9 cellular contexts compared by ENCODE assay signal in genomic region chr11:10540546-10540914, GRCh38. TPM values are rescaled to one million over a fixed set of nuclear protein-coding genes. Genes with fewer than 3 reads are reported as not detected.
DNase-seq lines count a peak whose midpoint lies in the region; ATAC-seq and TF ChIP-seq lines count a peak whose summit lies in the region.
"Had no signal": no experiment of that assay in that cellular context is flagged by ENCODE, and none has a peak within 500 bp of the region (broad histone marks: within the 10 kb centered on the region; RNA-seq: fewer than 3 reads in every experiment).

No MANE protein-coding gene starts in this region.

- no peak for TF ChIP-seq CTCF in AG10803 (conservative IDR thresholded peaks at IDR 0.05; ENCODE audit: low read length)

- ATAC-seq in GM18909 (IDR thresholded peaks at IDR 0.05; ENCODE audit: poor library complexity, unreplicated experiment) (peak; percentile 30), HG03103 (IDR thresholded peaks at IDR 0.05; ENCODE audit: low read depth, unreplicated experiment) (peak; percentile 6)

- DNase-seq in AG10803 (ENCODE audit: low read depth) (peak; percentile 17), SJCRH30 (no peak), erythroblast (lab: John Stamatoyannopoulos, UW) (peak; percentile 72 to 80), NK-92 (lab: John Stamatoyannopoulos, UW; ENCODE audit: unreplicated experiment) (no peak), ecto neural progenitor cell (ENCODE audit: low spot score) (no peak)

- H3K27me3 ChIP-seq in SJCRH30 (no peaks in the 10 kb centered on the region), muscle layer of duodenum (ENCODE audit: low read depth, low read length) (no peaks in the 10 kb centered on the region)

- no peaks in the 10 kb centered on the region for H3K9me3 ChIP-seq in SJCRH30 (replicated peaks)
- no peaks in the 10 kb centered on the region for H3K9me3 ChIP-seq in muscle layer of duodenum (ENCODE audit: control insufficient read depth in 1 of 2, low read length in 2 of 2)

- TF ChIP-seq POLR2A in erythroblast (IDR thresholded peaks at IDR 0.05; ENCODE audit: low read length), result no peak

- H3K27ac ChIP-seq in SJCRH30, result peak overlapping the region; percentile 59
- H3K27ac ChIP-seq in muscle layer of duodenum (ENCODE audit: low read length), result peak overlapping the region; percentile 71

- H3K36me3 ChIP-seq in SJCRH30 (no peaks in the 10 kb centered on the region), muscle layer of duodenum (ENCODE audit: control insufficient read depth in 1 of 2, insufficient read depth in 2 of 2, low read length in 2 of 2) (no peaks in the 10 kb centered on the region)

- peaks cover 6% of the 10 kb centered on the region; the same call in 1 of the 2 replicates for H3K4me1 ChIP-seq in SJCRH30
- peaks cover 5 to 8% of the 10 kb centered on the region in 2 donors for H3K4me1 ChIP-seq in muscle layer of duodenum (ENCODE audit: control insufficient read depth in 1 of 2, insufficient read depth in 2 of 2, low read length in 2 of 2)

- H3K4me3 ChIP-seq in AG10803 (ENCODE audit: low read length), result peak overlapping the region; percentile 80
- H3K4me3 ChIP-seq in SJCRH30, result peak overlapping the region; percentile 90
- H3K4me3 ChIP-seq in muscle layer of duodenum (ENCODE audit: low read depth in 1 of 2, low read length in 2 of 2), result peak overlapping the region; percentile 83

RNA-seq across cellular contexts. Expression of gene RNF141, which starts 0.5 kb away (rescaled TPM):
- 12.6 and 13.9 TPM in 2 replicates for total RNA-seq in SJCRH30 (2014; rRNA removed; shearing (Covaris generic))

RNA-seq across cellular contexts. Expression of gene LYVE1, which starts 27.9 kb away (rescaled TPM):
- not detected in 2 replicates for total RNA-seq in SJCRH30 (2014; rRNA removed; shearing (Covaris generic))
- total RNA-seq: HT1080 had no signal

Comparison
In these comparisons a context has a peak if more than half of its experiments do, and no peak if none do; other contexts are left out.
1. DNase-seq: peak in AG10803 (single experiment) and erythroblast (2 of 2); none in SJCRH30 (0 of 2), NK-92 (single experiment) and ecto neural progenitor cell (single experiment).
2. Peak in every context shown above with its lines, with median percentiles within 50 percentile points of each other: H3K4me3 ChIP-seq.